Comparison of ENCODE assay signal across 18 cellular contexts in genomic region chr12:122371475-122372045, GRCh38. TPM values are rescaled to one million over a fixed set of nuclear protein-coding genes. Genes with fewer than 3 reads are reported as not detected.
DNase-seq lines count a peak whose midpoint lies in the region; ATAC-seq and TF ChIP-seq lines count a peak whose summit lies in the region.
"Had no signal": no experiment of that assay in that cellular context is flagged by ENCODE, and none has a peak within 500 bp of the region (broad histone marks: within the 10 kb centered on the region; RNA-seq: fewer than 3 reads in every experiment).

No MANE protein-coding gene starts in this region.

- no peak for DNase-seq in CD4-positive, alpha-beta memory T cell
- DNase-seq in IMR-90: no peak
- DNase-seq in endothelial cell (ENCODE audit: low spot score): peak; percentile 6
- no peak for DNase-seq in psoas muscle
- no peak for DNase-seq in dorsolateral prefrontal cortex
- DNase-seq in T-helper 9 cell: no peak
- no peak for DNase-seq in neural progenitor cell (ENCODE audit: low spot score)
- DNase-seq: activated T-cell treated with anti-CD3 and anti-CD28 coated beads, Interleukin-2, amount 50 U/mL, for 4 hours; DND-41; GM23248; Kasumi-1; naive B cell; NCI-H1417 treated with DMSO at 0.1 percent for 48 hours; NK-92 treated with Interleukin-12 subunit alpha and Interleukin-12 subunit beta, amount 100 ng/mL, for 24 hours; stimulated activated CD4-positive, alpha-beta T cell treated with anti-CD3 and anti-CD28 coated beads, Interleukin-1b, Interleukin-23, amount 100 ng/mL, for 48 hours had no signal

- no peaks in the 10 kb centered on the region for H3K9me3 ChIP-seq in CD4-positive, alpha-beta memory T cell (ENCODE audit: control insufficient read depth in 1 of 2, low read length in 2 of 2)
- H3K9me3 ChIP-seq in IMR-90 (ENCODE audit: control insufficient read depth, insufficient read depth, low read length) (no peaks in the 10 kb centered on the region), psoas muscle (no peaks in the 10 kb centered on the region), neural progenitor cell (ENCODE audit: low read depth) (no peaks in the 10 kb centered on the region)
- H3K9me3 ChIP-seq: BLaER1 treated with 17β-estradiol and CSF1 and Interleukin-3, amounts not matched to agents 10 nM and 100 nM; suprapubic skin had no signal

- BruUV-seq in IMR-90 (replicated peaks; lab: Mats Ljungman, UMichigan): no TSS peak

- no peak overlapping the region for H4K5ac ChIP-seq in IMR-90 (ENCODE audit: low read depth, low read length)

- H3K4me2 ChIP-seq in IMR-90 (ENCODE audit: low read depth, low read length) (no peak overlapping the region), neural progenitor cell (no peak overlapping the region)
- H3K4me2 ChIP-seq: BLaER1 treated with 17β-estradiol and CSF1 and Interleukin-3, amounts not matched to agents 10 nM and 100 nM had no signal

- no peak for ATAC-seq in IMR-90 (ENCODE audit: low read depth)
- no peak for ATAC-seq in psoas muscle
- ATAC-seq: activated T-cell treated with anti-CD3 and anti-CD28 coated beads, Interleukin-2, amount 50 U/mL, for 4 hours; Right ventricle myocardium inferior had no signal

- H4K91ac ChIP-seq in IMR-90 (ENCODE audit: insufficient read depth, low read depth, low read length): no peak overlapping the region

- peaks cover 12 to 20% (median 14%) of the 10 kb centered on the region in 4 donors for H3K4me1 Mint-ChIP-seq in CD4-positive, alpha-beta memory T cell
- H3K4me1 Mint-ChIP-seq in endothelial cell (ENCODE audit: unreplicated experiment) (peaks cover 43% of the 10 kb centered on the region), neural progenitor cell (peaks cover 7% of the 10 kb centered on the region)

- H3K27ac Mint-ChIP-seq in CD4-positive, alpha-beta memory T cell: peak overlapping the region in 5 of 7 donors; percentile 6 to 60 (median 36)
- H3K27ac Mint-ChIP-seq in endothelial cell (ENCODE audit: unreplicated experiment) (peak overlapping the region; percentile 74), neural progenitor cell (no peak overlapping the region)

- no peak overlapping the region for H2BK120ac ChIP-seq in IMR-90 (ENCODE audit: low read depth, low read length)

- H3K9ac ChIP-seq in IMR-90 (ENCODE audit: low read depth, low read length) (no peak overlapping the region), neural progenitor cell (no peak overlapping the region)
- H3K9ac ChIP-seq: BLaER1 treated with 17β-estradiol and CSF1 and Interleukin-3, amounts not matched to agents 10 nM and 100 nM; GM23248 had no signal

- peaks cover 2% of the 10 kb centered on the region for H3K79me2 ChIP-seq in neural progenitor cell (ENCODE audit: low read depth)

- H3K4ac ChIP-seq in IMR-90 (ENCODE audit: low read depth, low read length): no peak overlapping the region

- H2AK9ac ChIP-seq in IMR-90 (replicated peaks; ENCODE audit: low read depth, low read length, poor library complexity): no peak overlapping the region

- H3K27me3 Mint-ChIP-seq in CD4-positive, alpha-beta memory T cell: no peaks in the 10 kb centered on the region
- peaks cover 4% of the 10 kb centered on the region for H3K27me3 Mint-ChIP-seq in endothelial cell (ENCODE audit: unreplicated experiment)
- H3K27me3 Mint-ChIP-seq in neural progenitor cell (ENCODE audit: insufficient read depth, low read depth): no peaks in the 10 kb centered on the region
- H3K27me3 Mint-ChIP-seq: naive B cell had no signal

- H3K27ac ChIP-seq in CD4-positive, alpha-beta memory T cell (ENCODE audit: low read depth, low read length): no peak overlapping the region
- H3K27ac ChIP-seq in IMR-90 (ENCODE audit: insufficient read depth, low read length): no peak overlapping the region
- peak overlapping the region; percentile 89 for H3K27ac ChIP-seq in psoas muscle
- peak overlapping the region in 7 of 59 donors; percentile 4 to 49 (median 7) for H3K27ac ChIP-seq in dorsolateral prefrontal cortex
- no peak overlapping the region for H3K27ac ChIP-seq in neural progenitor cell
- H3K27ac ChIP-seq: BLaER1 treated with 17β-estradiol and CSF1 and Interleukin-3, amounts not matched to agents 10 nM and 100 nM; GM23248; suprapubic skin had no signal

- no peak overlapping the region for H2BK5ac ChIP-seq in IMR-90 (ENCODE audit: low read depth, low read length, poor library complexity, severe bottlenecking)

- H3K4me3 ChIP-seq in CD4-positive, alpha-beta memory T cell (ENCODE audit: low read length in 2 of 2): no peak overlapping the region
- H3K4me3 ChIP-seq in IMR-90 (ENCODE audit: insufficient read depth, low read depth, low read length) (no peak overlapping the region), psoas muscle (peak overlapping the region; percentile 3), dorsolateral prefrontal cortex (no peak overlapping the region), neural progenitor cell (no peak overlapping the region)
- H3K4me3 ChIP-seq: BLaER1 treated with 17β-estradiol and CSF1 and Interleukin-3, amounts not matched to agents 10 nM and 100 nM; GM23248; suprapubic skin had no signal

- no peak for TF ChIP-seq POLR2A in IMR-90 (IDR thresholded peaks at IDR 0.05; ENCODE audit: low read depth, low read length)

- H3K14ac ChIP-seq in IMR-90 (replicated peaks; ENCODE audit: low read depth, low read length): no peak overlapping the region; the same call in 1 of the 2 replicates

- no peaks in the 10 kb centered on the region for H3K9me3 Mint-ChIP-seq in CD4-positive, alpha-beta memory T cell
- H3K9me3 Mint-ChIP-seq in endothelial cell (ENCODE audit: unreplicated experiment) (no peaks in the 10 kb centered on the region), neural progenitor cell (no peaks in the 10 kb centered on the region)
- H3K9me3 Mint-ChIP-seq: activated T-cell treated with anti-CD3 and anti-CD28 coated beads, Interleukin-2, amount 50 U/mL, for 4 hours; naive B cell had no signal

- WGBS in IMR-90 (ENCODE audit: extremely low coverage in 2 of 2, insufficient read length in 1 of 2), 2 experiments: 79% methylated on average over 6 of the region's 8 CpGs; no CpG with 5 or more reads in 1 of the 2 experiments
- WGBS in psoas muscle, 3 donors: 31 to 53% (median 42%) methylated on average over 8 of the region's 8 CpGs

- no peaks in the 10 kb centered on the region for H3K27me3 ChIP-seq in CD4-positive, alpha-beta memory T cell (ENCODE audit: insufficient read depth, low read length)
- no peaks in the 10 kb centered on the region for H3K27me3 ChIP-seq in IMR-90 (ENCODE audit: control insufficient read depth, insufficient read depth, low read length)
- no peaks in the 10 kb centered on the region for H3K27me3 ChIP-seq in psoas muscle (ENCODE audit: insufficient read depth in 3 of 3, low read length in 2 of 3)
- no peaks in the 10 kb centered on the region for H3K27me3 ChIP-seq in dorsolateral prefrontal cortex
- H3K27me3 ChIP-seq in neural progenitor cell: no peaks in the 10 kb centered on the region
- H3K27me3 ChIP-seq: BLaER1 treated with 17β-estradiol and CSF1 and Interleukin-3, amounts not matched to agents 10 nM and 100 nM; suprapubic skin had no signal

- peaks cover 14% of the 10 kb centered on the region for H3K9me1 ChIP-seq in IMR-90 (ENCODE audit: insufficient read depth, low read length)

- H3K4me3 Mint-ChIP-seq in CD4-positive, alpha-beta memory T cell: peak overlapping the region in 1 of 8 donors; percentile 2
- H3K4me3 Mint-ChIP-seq in endothelial cell (ENCODE audit: unreplicated experiment): peak overlapping the region; percentile 49
- H3K4me3 Mint-ChIP-seq in neural progenitor cell: no peak overlapping the region
- H3K4me3 Mint-ChIP-seq: activated T-cell treated with anti-CD3 and anti-CD28 coated beads, Interleukin-2, amount 50 U/mL, for 4 hours; naive B cell had no signal

- peak overlapping the region; percentile 86; the same call in 1 of the 2 replicates for H2AK5ac ChIP-seq in IMR-90 (ENCODE audit: low read depth, low read length)

- CTCF ChIA-PET in CD4-positive, alpha-beta memory T cell (lab: Charles Lee; ENCODE audit: partially characterized antibody): interaction anchor here (1.1 kb wide), 1 partner anchor 8 kb away, joined by 3 read pairs; no protein-coding TSS in a partner anchor
- CTCF ChIA-PET in IMR-90 (lab: Yijun Ruan, JAX): no interaction called here

- in situ Hi-C loops in IMR-90 (cut with MboI; ENCODE audit: low sequenced_read_pairs): no loop called here

- H3K36me3 Mint-ChIP-seq in CD4-positive, alpha-beta memory T cell: peaks cover 19 to 50% of the 10 kb centered on the region in 2 donors
- peaks cover 18% of the 10 kb centered on the region for H3K36me3 Mint-ChIP-seq in endothelial cell (ENCODE audit: low read depth, unreplicated experiment)
- H3K36me3 Mint-ChIP-seq in neural progenitor cell: peaks cover 24% of the 10 kb centered on the region

- peaks cover 8% of the 10 kb centered on the region for H3K4me1 ChIP-seq in CD4-positive, alpha-beta memory T cell (ENCODE audit: insufficient read depth, low read length)
- peaks cover 13% of the 10 kb centered on the region for H3K4me1 ChIP-seq in IMR-90 (ENCODE audit: control insufficient read depth, insufficient read depth, low read length)
- peaks cover 73% of the 10 kb centered on the region for H3K4me1 ChIP-seq in psoas muscle
- no peaks in the 10 kb centered on the region for H3K4me1 ChIP-seq in neural progenitor cell

- TF ChIP-seq CTCF in IMR-90 (conservative IDR thresholded peaks at IDR 0.05; ENCODE audit: low read depth, low read length): no peak
- TF ChIP-seq CTCF in endothelial cell (IDR thresholded peaks at IDR 0.05; ENCODE audit: unreplicated experiment): no peak
- TF ChIP-seq CTCF in psoas muscle (IDR thresholded peaks at IDR 0.05): no peak
- no peak for TF ChIP-seq CTCF in dorsolateral prefrontal cortex (IDR thresholded peaks at IDR 0.05 in 54 of 56, conservative IDR thresholded peaks at IDR 0.05 in 2 of 56; ENCODE audit: low read depth in 1 of 56, partially characterized antibody in 56 of 56)
- TF ChIP-seq CTCF in neural progenitor cell (IDR thresholded peaks at IDR 0.05): no peak

- H2AFZ ChIP-seq in IMR-90 (replicated peaks; ENCODE audit: low read length, poor library complexity) (no peak overlapping the region), neural progenitor cell (replicated peaks) (no peak overlapping the region)
- H2AFZ ChIP-seq: GM23248 had no signal

- H3K56ac ChIP-seq in IMR-90 (ENCODE audit: extremely low read depth, insufficient read depth, low read length): no peak overlapping the region

- H2BK15ac ChIP-seq in IMR-90 (ENCODE audit: low read depth, low read length): no peak overlapping the region

- H3K23ac ChIP-seq in IMR-90 (ENCODE audit: low read depth, low read length): no peak overlapping the region; the same call in 1 of the 2 replicates

- H4K20me1 ChIP-seq in IMR-90 (ENCODE audit: insufficient read depth, low read length) (peaks cover 12% of the 10 kb centered on the region; the same call in 1 of the 2 replicates), neural progenitor cell (ENCODE audit: low read depth) (no peaks in the 10 kb centered on the region)

- peaks cover 18 to 64% of the 10 kb centered on the region in 2 experiments for H3K79me1 ChIP-seq in IMR-90 (ENCODE audit: low read depth in 1 of 2, low read length in 2 of 2)

- no peak for TF ChIP-seq RAD21 in IMR-90 (IDR thresholded peaks at IDR 0.05; ENCODE audit: low read length)

- 0 out of 2 replicates have a peak overlapping the region, but pooled peaks have one; percentile 24 for H2BK20ac ChIP-seq in IMR-90 (ENCODE audit: low read depth, low read length)

- intact Hi-C loops in CD4-positive, alpha-beta memory T cell (cut with micrococcal nuclease): no loop called here
- intact Hi-C loops in IMR-90 (cut with micrococcal nuclease) (no loop called here), psoas muscle (cut with DNase I) (no loop called here), dorsolateral prefrontal cortex (cut with DNase I) (no loop called here)

- no peaks in the 10 kb centered on the region for H3K36me3 ChIP-seq in CD4-positive, alpha-beta memory T cell (ENCODE audit: insufficient read depth, low read length)
- H3K36me3 ChIP-seq in IMR-90 (ENCODE audit: control insufficient read depth, insufficient read depth, low read length) (peaks cover 16% of the 10 kb centered on the region), psoas muscle (ENCODE audit: insufficient read depth in 1 of 2, low read depth in 1 of 2) (peaks cover 6 to 59% of the 10 kb centered on the region in 2 donors), neural progenitor cell (no peaks in the 10 kb centered on the region)

- no peaks in the 10 kb centered on the region for H3F3A ChIP-seq in neural progenitor cell (ENCODE audit: low read depth)

- dilution Hi-C loops in IMR-90 (cut with HindIII; ENCODE audit: low sequenced_read_pairs, unreplicated experiment): no loop called here

- no peak overlapping the region for H4K8ac ChIP-seq in IMR-90 (ENCODE audit: low read depth in 2 of 2, low read length in 2 of 2)

- H3K18ac ChIP-seq in IMR-90 (ENCODE audit: low read depth, low read length): no peak overlapping the region

- POLR2A ChIA-PET in CD4-positive, alpha-beta memory T cell (lab: Charles Lee; ENCODE audit: partially characterized antibody): interaction anchor here (0.6 kb wide), 1 partner anchor 290 kb away, joined by 3 read pairs; no protein-coding TSS in a partner anchor
- POLR2A ChIA-PET in IMR-90 (lab: Charles Lee; ENCODE audit: unreplicated experiment): no interaction called here

RNA-seq across cellular contexts. Expression of gene CLIP1, which starts 50.9 kb away (rescaled TPM):
- 10 to 100 TPM; 63.5 to 65.7 TPM for total RNA-seq in CD4-positive, alpha-beta memory T cell
- polyA plus RNA-seq in CD4-positive, alpha-beta memory T cell: 10 to 100 TPM in 1 of 2 donors, 1 to 10 TPM in 1; 5.9 to 34.7 TPM
- total RNA-seq in IMR-90 (2012; rRNA removed) (54.8 and 58.9 TPM in 2 replicates), endothelial cell (ENCODE audit: unreplicated experiment) (57.7 TPM), psoas muscle (100 to 1,000 TPM; 458 to 639 (median 574) TPM), dorsolateral prefrontal cortex (100 to 1,000 TPM in 119 of 120 experiments, 10 to 100 TPM in 1; 83.6 to 189 (median 139) TPM), neural progenitor cell (ENCODE audit: low replicate concordance) (38.3 and 50.8 TPM in 2 replicates)
- polyA plus RNA-seq in IMR-90 (2012; rRNA removed) (35.6 and 38.0 TPM in 2 replicates), psoas muscle (100 to 1,000 TPM; 235 to 290 (median 241) TPM)
- 14.5 and 24.5 TPM in 2 replicates for polyA plus RNA-seq in IMR-90 (2012; cell fraction: cytosol; rRNA removed)
- 33.5 and 72.7 TPM in 2 replicates for polyA plus RNA-seq in IMR-90 (2012; cell fraction: nucleus; rRNA removed; ENCODE audit: low replicate concordance)
